ENCODE assay signal across 2 cellular contexts in the genomic region with DNA sequence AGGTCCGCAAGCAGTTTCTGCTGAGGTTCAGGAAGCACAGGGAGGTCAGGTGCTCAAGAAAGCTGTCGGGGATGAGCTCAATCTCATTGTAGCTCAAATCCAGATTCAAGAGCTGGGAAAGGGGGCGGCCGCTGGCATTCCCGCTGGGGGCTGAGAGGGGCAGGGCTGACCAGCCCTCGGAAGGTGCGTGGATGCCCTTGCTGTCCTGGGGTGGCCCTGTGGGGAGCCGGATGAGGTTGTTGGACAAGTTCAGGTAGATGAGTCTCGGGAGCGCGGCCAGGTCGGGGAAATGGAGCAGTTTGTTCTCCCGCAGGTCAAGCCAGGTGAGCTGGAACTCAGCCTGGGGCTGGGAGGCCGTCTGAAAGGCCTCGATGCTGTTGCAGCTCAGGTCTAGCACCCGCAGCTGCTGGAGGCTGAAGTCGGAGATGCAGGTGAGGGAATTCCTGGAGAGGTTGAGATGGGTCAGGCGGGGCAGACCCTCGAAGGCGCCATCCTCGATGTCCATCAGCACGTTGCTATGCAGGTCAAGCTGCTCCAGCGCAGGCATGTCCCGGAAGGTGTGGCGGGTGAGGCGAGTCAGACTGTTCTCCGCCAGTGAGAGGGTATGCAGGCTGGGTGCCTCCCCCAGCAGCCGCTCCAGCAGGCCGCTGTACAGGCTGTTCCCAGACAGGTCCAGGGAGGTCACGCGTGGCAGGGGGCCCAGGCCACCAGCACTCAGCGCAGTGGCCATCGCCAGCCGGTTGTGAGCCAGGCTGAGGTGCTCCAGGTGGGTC.
TF ChIP-seq lines count a peak whose summit lies in the region.

No MANE protein-coding gene starts in this region.

TF ChIP-seq in HEK293, 187 proteins besides CTCF, POLR2A, EP300 and RAD21:
- TF ChIP-seq ZNF600 (tag by site-specific recombination; IDR thresholded peaks at IDR 0.05): 0 out of 2 replicates have a peak, but pooled peaks have one; percentile 15
- TF ChIP-seq KLF8 (tag by site-specific recombination; IDR thresholded peaks at IDR 0.05): no peak

TF ChIP-seq in H1, 55 proteins besides CTCF, POLR2A, EP300 and RAD21:
- TF ChIP-seq TAF1 (IDR thresholded peaks at IDR 0.05; ENCODE audit: low read depth, low read length): no peak
- no peak for TF ChIP-seq PHF8 (conservative IDR thresholded peaks at IDR 0.05; ENCODE audit: low read depth, low read length)
- no peak for TF ChIP-seq SRF (IDR thresholded peaks at IDR 0.05; ENCODE audit: low read depth, low read length)
- no peak for TF ChIP-seq KDM4A (IDR thresholded peaks at IDR 0.05; ENCODE audit: low read depth, low read length, severe bottlenecking)
- no peak for TF ChIP-seq EZH2 (IDR thresholded peaks at IDR 0.05; ENCODE audit: low read depth, low read length, severe bottlenecking)
- TF ChIP-seq NRF1 (IDR thresholded peaks at IDR 0.05; ENCODE audit: low read depth, low read length): no peak
- no peak for TF ChIP-seq POU5F1 (IDR thresholded peaks at IDR 0.05; ENCODE audit: low read depth, low read length)
- no peak for TF ChIP-seq RXRA (IDR thresholded peaks at IDR 0.05; ENCODE audit: insufficient read depth, low read depth, low read length)
- TF ChIP-seq TCF12 (IDR thresholded peaks at IDR 0.05; ENCODE audit: low read depth, low read length): no peak
- no peak for TF ChIP-seq FOSL1 (IDR thresholded peaks at IDR 0.05; ENCODE audit: insufficient read depth, low read depth, low read length)
- no peak for TF ChIP-seq RBBP5 (IDR thresholded peaks at IDR 0.05; ENCODE audit: borderline replicate concordance, low read depth, low read length)
- no peak for TF ChIP-seq CHD2 (IDR thresholded peaks at IDR 0.05; ENCODE audit: low read length)
- no peak for TF ChIP-seq HDAC2 (IDR thresholded peaks at IDR 0.05; ENCODE audit: borderline replicate concordance in 1 of 2, low read depth in 2 of 2, low read length in 2 of 2)
- TF ChIP-seq CBX5 (IDR thresholded peaks at IDR 0.05; ENCODE audit: low read depth, low read length): no peak
- TF ChIP-seq JUND (IDR thresholded peaks at IDR 0.05; ENCODE audit: low read length): no peak
- no peak for TF ChIP-seq BRCA1 (IDR thresholded peaks at IDR 0.05; ENCODE audit: low read depth, low read length)
